9 cellular contexts compared by ENCODE assay signal in genomic region chr22:27212617-27213177, GRCh38.
DNase-seq lines count a peak whose midpoint lies in the region; ATAC-seq and TF ChIP-seq lines count a peak whose summit lies in the region.
"Had no signal": no experiment of that assay in that cellular context is flagged by ENCODE, and none has a peak within 500 bp of the region (broad histone marks: within the 10 kb centered on the region; RNA-seq: fewer than 3 reads in every experiment).

No MANE protein-coding gene starts in this region.

- peak overlapping the region; percentile 9 to 60 (median 30); a peak in 17 of 22 replicates for H3K4me2 ChIP-seq in BLaER1 treated with 17β-estradiol and CSF1 and Interleukin-3, amounts not matched to agents 10 nM and 100 nM
- peak overlapping the region; percentile 37 for H3K4me2 ChIP-seq in osteoblast (ENCODE audit: insufficient read depth, low read length)

- no peak for ATAC-seq in HG03175 (IDR thresholded peaks at IDR 0.05; ENCODE audit: unreplicated experiment)
- ATAC-seq in HG02763 (IDR thresholded peaks at IDR 0.05; ENCODE audit: unreplicated experiment), result no peak
- ATAC-seq: Panc1 had no signal

- TF ChIP-seq CTCF in esophagus muscularis mucosa (IDR thresholded peaks at IDR 0.05), result no peak
- TF ChIP-seq CTCF in osteoblast (IDR thresholded peaks at IDR 0.05; ENCODE audit: extremely low read depth, low read depth, low read length), result no peak

- H3K36me3 ChIP-seq in BLaER1 treated with 17β-estradiol and CSF1 and Interleukin-3, amounts not matched to agents 10 nM and 100 nM, result no peaks in the 10 kb centered on the region
- no peaks in the 10 kb centered on the region for H3K36me3 ChIP-seq in esophagus muscularis mucosa
- H3K36me3 ChIP-seq in osteoblast (ENCODE audit: insufficient read depth, low read length), result no peaks in the 10 kb centered on the region

- no peak for TF ChIP-seq POLR2A in esophagus muscularis mucosa (IDR thresholded peaks at IDR 0.05; ENCODE audit: low read depth)

- DNase-seq in NCI-H460 (ENCODE audit: extremely low read depth, low read depth), result peak; percentile 81
- peak; percentile 94 for DNase-seq in esophagus muscularis mucosa (ENCODE audit: extremely low spot score)
- DNase-seq in osteoblast (ENCODE audit: insufficient read length, low spot score, missing footprints), result peak; percentile 88
- no peak for DNase-seq in NAMALWA (ENCODE audit: low spot score)
- no peak for DNase-seq in activated CD8-positive, alpha-beta memory T cell treated with anti-CD3 and anti-CD28 coated beads, Interleukin-2, amount 50 U/mL, for 48 hours

- no peaks in the 10 kb centered on the region for H3K9me3 ChIP-seq in BLaER1 treated with 17β-estradiol and CSF1 and Interleukin-3, amounts not matched to agents 10 nM and 100 nM (replicated peaks in 1 of 11)
- peaks cover 0 to 5% (median 0%) of the 10 kb centered on the region in 4 donors for H3K9me3 ChIP-seq in esophagus muscularis mucosa
- H3K9me3 ChIP-seq in osteoblast (ENCODE audit: low read depth, low read length), result no peaks in the 10 kb centered on the region

- H3K79me2 ChIP-seq in osteoblast (ENCODE audit: insufficient read depth, low read length), result no peaks in the 10 kb centered on the region

- peak; percentile 80 for TF ChIP-seq EP300 in esophagus muscularis mucosa (IDR thresholded peaks at IDR 0.05)

- no peak overlapping the region for H3K4me3 ChIP-seq in BLaER1 treated with 17β-estradiol and CSF1 and Interleukin-3, amounts not matched to agents 10 nM and 100 nM
- H3K4me3 ChIP-seq in esophagus muscularis mucosa (no peak overlapping the region), osteoblast (ENCODE audit: insufficient read depth, low read length) (no peak overlapping the region)

- no peak overlapping the region for H3K9ac ChIP-seq in BLaER1 treated with 17β-estradiol and CSF1 and Interleukin-3, amounts not matched to agents 10 nM and 100 nM

- H3K4me1 ChIP-seq in BLaER1 treated with 17β-estradiol and CSF1 and Interleukin-3, amounts not matched to agents 10 nM and 100 nM, result peaks cover 10 to 21% (median 15%) of the 10 kb centered on the region in 10 experiments; a peak in 19 of 20 replicates
- H3K4me1 ChIP-seq in esophagus muscularis mucosa (peaks cover 7 to 42% (median 32%) of the 10 kb centered on the region in 4 donors), osteoblast (ENCODE audit: insufficient read depth, low read length) (peaks cover 43% of the 10 kb centered on the region)

- 4% methylated on average over 14 of the region's 14 CpGs for WGBS in esophagus muscularis mucosa

- intact Hi-C loops in esophagus muscularis mucosa (cut with DNase I), result no loop called here

- H3K27ac ChIP-seq in BLaER1 treated with 17β-estradiol and CSF1 and Interleukin-3, amounts not matched to agents 10 nM and 100 nM, result no peak overlapping the region
- H3K27ac ChIP-seq in esophagus muscularis mucosa (replicated peaks in 1 of 4), result peak overlapping the region; percentile 70 to 84 (median 78)
- H3K27ac ChIP-seq in osteoblast (ENCODE audit: low read depth, low read length), result peak overlapping the region; percentile 88

- H4K20me1 ChIP-seq in BLaER1 treated with 17β-estradiol and CSF1 and Interleukin-3, amounts not matched to agents 10 nM and 100 nM, result no peaks in the 10 kb centered on the region; a peak in 1 of 22 replicates
- H4K20me1 ChIP-seq in osteoblast (ENCODE audit: insufficient read depth, low read length), result no peaks in the 10 kb centered on the region

- no peaks in the 10 kb centered on the region for H3K27me3 ChIP-seq in BLaER1 treated with 17β-estradiol and CSF1 and Interleukin-3, amounts not matched to agents 10 nM and 100 nM
- H3K27me3 ChIP-seq in esophagus muscularis mucosa (no peaks in the 10 kb centered on the region), osteoblast (ENCODE audit: insufficient read depth, low read length) (no peaks in the 10 kb centered on the region)

- no peak overlapping the region for H2AFZ ChIP-seq in osteoblast (ENCODE audit: low read length)

Comparison
In these comparisons a context has a peak if more than half of its experiments do, and no peak if none do; other contexts are left out.
1. H3K27ac ChIP-seq: peak in esophagus muscularis mucosa (4 of 4) and osteoblast (single experiment); none in BLaER1 treated with 17β-estradiol and CSF1 and Interleukin-3, amounts not matched to agents 10 nM and 100 nM (0 of 11).
2. DNase-seq: peak in NCI-H460 (single experiment), esophagus muscularis mucosa (single experiment) and osteoblast (single experiment); none in NAMALWA (single experiment) and activated CD8-positive, alpha-beta memory T cell treated with anti-CD3 and anti-CD28 coated beads, Interleukin-2, amount 50 U/mL, for 48 hours (single experiment).